Comparison of ENCODE assay signal across 24 cellular contexts in genomic region chr3:149577801-149578200, GRCh38.
DNase-seq lines count a peak whose midpoint lies in the region; ATAC-seq and TF ChIP-seq lines count a peak whose summit lies in the region.
"Had no signal": no experiment of that assay in that cellular context is flagged by ENCODE, and none has a peak within 500 bp of the region (broad histone marks: within the 10 kb centered on the region; RNA-seq: fewer than 3 reads in every experiment).

No MANE protein-coding gene starts in this region.

- H3K27me3 ChIP-seq in heart right ventricle (peaks cover 0 to 3% (median 0%) of the 10 kb centered on the region in 7 donors), breast epithelium (no peaks in the 10 kb centered on the region), muscle layer of duodenum (ENCODE audit: low read depth, low read length) (no peaks in the 10 kb centered on the region), tibial artery (no peaks in the 10 kb centered on the region)
- H3K27me3 ChIP-seq: gastrocnemius medialis, vagina had no signal

- H3K4me3 ChIP-seq in heart right ventricle (no peak overlapping the region), breast epithelium (no peak overlapping the region), muscle layer of duodenum (ENCODE audit: low read depth in 1 of 2, low read length in 2 of 2) (no peak overlapping the region), tibial artery (no peak overlapping the region)
- H3K4me3 ChIP-seq: BLaER1 treated with 17β-estradiol and CSF1 and Interleukin-3, amounts not matched to agents 10 nM and 100 nM; gastrocnemius medialis; SK-N-MC; vagina had no signal

- intact Hi-C loops in heart right ventricle (cut with DNase I) (loop anchor here in 7 of 10 donors (5.0 to 10.0 kb wide), 2 partner anchors 77 to 80 kb away; partner anchors contain the start of gene WWTR1 (in 7 of the 7)), cardiac septum (cut with DNase I) (loop anchor here (2.0 to 5.0 kb wide), 2 partner anchors 46 to 79 kb away; no protein-coding TSS in a partner anchor), breast epithelium (cut with DNase I; ENCODE audit: low total_unique reads) (no loop called here), tibial artery (cut with DNase I; ENCODE audit: low total_unique reads) (no loop called here)

- DNase-seq in heart right ventricle (no peak), cardiac septum (ENCODE audit: low spot score) (no peak), breast epithelium (ENCODE audit: low spot score in 2 of 2) (no peak), tibial artery (no peak), NCI-H146 (lab: John Stamatoyannopoulos, UW) (no peak), GM10266 (ENCODE audit: extremely low spot score) (no peak)
- DNase-seq: activated CD4-positive, CD25-positive, alpha-beta regulatory T cell treated with anti-CD3 and anti-CD28 coated beads, Interleukin-2, amount 50 U/mL, for 72 hours; activated CD8-positive, alpha-beta memory T cell treated with anti-CD3 and anti-CD28 coated beads for 24 hours; activated naive CD4-positive, alpha-beta T cell treated with anti-CD3 and anti-CD28 coated beads, Interleukin-2, amount 50 U/mL, for 16 hours; activated T-cell treated with anti-CD3 and anti-CD28 coated beads, Interleukin-2, amount 50 U/mL, for 72 hours; gastrocnemius medialis; GDM1; H7; NCI-H1436; NCI-H2227 treated with DMSO at 0.1 percent for 48 hours; NCI-H774; stimulated activated CD4-positive, alpha-beta T cell treated with anti-CD3 and anti-CD28 coated beads, Interleukin-1b, Interleukin-23, amount 100 ng/mL, for 48 hours; T-helper 9 cell had no signal

- no peak for TF ChIP-seq POLR2A in breast epithelium (IDR thresholded peaks at IDR 0.05)

- H3K9me3 ChIP-seq in heart right ventricle (no peaks in the 10 kb centered on the region), breast epithelium (no peaks in the 10 kb centered on the region), muscle layer of duodenum (ENCODE audit: control insufficient read depth in 1 of 2, low read length in 2 of 2) (no peaks in the 10 kb centered on the region), tibial artery (no peaks in the 10 kb centered on the region)
- H3K9me3 ChIP-seq: BLaER1 treated with 17β-estradiol and CSF1 and Interleukin-3, amounts not matched to agents 10 nM and 100 nM; gastrocnemius medialis; vagina had no signal

- no peak for ATAC-seq in heart right ventricle
- ATAC-seq in GM21723 (IDR thresholded peaks at IDR 0.05; ENCODE audit: unreplicated experiment), result no peak
- ATAC-seq: activated T-cell treated with anti-CD3 and anti-CD28 coated beads, Interleukin-2, amount 50 U/mL, for 72 hours; gastrocnemius medialis; sciatic nerve had no signal

- TF ChIP-seq CTCF in heart right ventricle (IDR thresholded peaks at IDR 0.05), result no peak
- no peak for TF ChIP-seq CTCF in breast epithelium (IDR thresholded peaks at IDR 0.05)
- no peak for TF ChIP-seq CTCF in tibial artery (IDR thresholded peaks at IDR 0.05)
- TF ChIP-seq CTCF in GM10266 (IDR thresholded peaks at IDR 0.05; ENCODE audit: control insufficient read depth, insufficient read depth, low read depth, missing control alignments), result no peak

- H3K36me3 ChIP-seq in heart right ventricle (peaks cover 0 to 3% (median 0%) of the 10 kb centered on the region in 9 donors), breast epithelium (no peaks in the 10 kb centered on the region), muscle layer of duodenum (ENCODE audit: control insufficient read depth in 1 of 2, insufficient read depth in 2 of 2, low read length in 2 of 2) (peaks cover 0 to 5% of the 10 kb centered on the region in 2 donors), tibial artery (no peaks in the 10 kb centered on the region)
- H3K36me3 ChIP-seq: BLaER1 treated with 17β-estradiol and CSF1 and Interleukin-3, amounts not matched to agents 10 nM and 100 nM; gastrocnemius medialis; vagina had no signal

- H3K4me1 ChIP-seq in heart right ventricle (peaks cover 12 to 100% (median 87%) of the 10 kb centered on the region in 9 donors), breast epithelium (peaks cover 8 to 41% of the 10 kb centered on the region in 2 donors), muscle layer of duodenum (ENCODE audit: control insufficient read depth in 1 of 2, insufficient read depth in 2 of 2, low read length in 2 of 2) (peaks cover 8 to 51% of the 10 kb centered on the region in 2 donors), tibial artery (peaks cover 0 to 100% (median 83%) of the 10 kb centered on the region in 4 donors)

- WGBS in heart right ventricle, 2 donors, result 97 to 98% methylated on average over 2 of the region's 2 CpGs

- H3K27ac ChIP-seq in heart right ventricle (peak overlapping the region in 7 of 10 donors; percentile 12 to 93 (median 85)), breast epithelium (peak overlapping the region; percentile 66 to 69), muscle layer of duodenum (ENCODE audit: low read length) (peak overlapping the region; percentile 28), tibial artery (peak overlapping the region; percentile 49 to 51)
- H3K27ac ChIP-seq: BLaER1 treated with 17β-estradiol and CSF1 and Interleukin-3, amounts not matched to agents 10 nM and 100 nM; SK-N-MC had no signal

Comparison
In these comparisons a context has a peak if more than half of its experiments do, and no peak if none do; other contexts are left out.
1. H3K27ac ChIP-seq: peak in every context shown above with its lines; median percentile 85 in heart right ventricle; 68 in breast epithelium; 50 in tibial artery; 28 in muscle layer of duodenum.
2. intact Hi-C loops: an anchor here in heart right ventricle (5.0 to 10.0 kb wide) and cardiac septum (2.0 to 5.0 kb wide); none called in breast epithelium and tibial artery.